In genomic region chr12:51390457-51391046, GRCh38 we compare ENCODE assay signal across 9 cellular contexts. TPM values are rescaled to one million over a fixed set of nuclear protein-coding genes. Genes with fewer than 3 reads are reported as not detected.
DNase-seq lines count a peak whose midpoint lies in the region; ATAC-seq and TF ChIP-seq lines count a peak whose summit lies in the region.
"Had no signal": no experiment of that assay in that cellular context is flagged by ENCODE, and none has a peak within 500 bp of the region (broad histone marks: within the 10 kb centered on the region; RNA-seq: fewer than 3 reads in every experiment).

No MANE protein-coding gene starts in this region.

- no peaks in the 10 kb centered on the region for H3K9me3 ChIP-seq in Peyer's patch

- H3K4me1 Mint-ChIP-seq in progenitor cell of endocrine pancreas (ENCODE audit: low read depth), result peaks cover 9% of the 10 kb centered on the region

- no peak for TF ChIP-seq CTCF in GM12875 (IDR thresholded peaks at IDR 0.05; ENCODE audit: borderline replicate concordance, insufficient read depth, low read depth, low read length)
- no peak for TF ChIP-seq CTCF in Peyer's patch (IDR thresholded peaks at IDR 0.05)
- no peak for TF ChIP-seq CTCF in fibroblast of villous mesenchyme (IDR thresholded peaks at IDR 0.05; ENCODE audit: insufficient read depth, low read depth, low read length)
- TF ChIP-seq CTCF in progenitor cell of endocrine pancreas (IDR thresholded peaks at IDR 0.05; ENCODE audit: unreplicated experiment), result no peak

- H3K27me3 Mint-ChIP-seq in progenitor cell of endocrine pancreas, result peaks cover 68% of the 10 kb centered on the region

- no peak overlapping the region for H3K27ac Mint-ChIP-seq in progenitor cell of endocrine pancreas

- ATAC-seq in GM18858 (IDR thresholded peaks at IDR 0.05; ENCODE audit: unreplicated experiment), result no peak

- DNase-seq in Peyer's patch (peak in 1 of 3 donors; percentile 40), fibroblast of villous mesenchyme (ENCODE audit: low read depth) (no peak), progenitor cell of endocrine pancreas (ENCODE audit: low spot score, unreplicated experiment) (no peak), HuH-7.5 (ENCODE audit: low spot score) (no peak), GM03348 (ENCODE audit: low spot score) (no peak), NCI-H2171 treated with DMSO at 0.1 percent for 48 hours (lab: John Stamatoyannopoulos, UW) (no peak)

- no peak for TF ChIP-seq POLR2A in Peyer's patch (IDR thresholded peaks at IDR 0.05)

- no peaks in the 10 kb centered on the region for H3K36me3 Mint-ChIP-seq in progenitor cell of endocrine pancreas (ENCODE audit: insufficient read depth)

- peak overlapping the region in 3 of 4 donors; percentile 61 to 85 (median 84) for H3K27ac ChIP-seq in Peyer's patch

- peaks cover 0 to 48% (median 3%) of the 10 kb centered on the region in 4 donors for H3K4me1 ChIP-seq in Peyer's patch

- H3K4me3 ChIP-seq in GM12875 (ENCODE audit: low read depth, low read length) (peak overlapping the region; percentile 78), Peyer's patch (peak overlapping the region in 3 of 4 donors; percentile 71 to 84 (median 79)), fibroblast of villous mesenchyme (ENCODE audit: low read depth, low read length) (peak overlapping the region; percentile 62)

- H3K36me3 ChIP-seq in Peyer's patch, result no peaks in the 10 kb centered on the region

- peaks cover 0 to 7% of the 10 kb centered on the region in 2 donors for H3K27me3 ChIP-seq in Peyer's patch

- peak overlapping the region; percentile 84 for H3K4me3 Mint-ChIP-seq in progenitor cell of endocrine pancreas (ENCODE audit: low read depth)

- no peaks in the 10 kb centered on the region for H3K9me3 Mint-ChIP-seq in progenitor cell of endocrine pancreas (ENCODE audit: low read depth)

RNA-seq across cellular contexts. Expression of gene GALNT6, which starts 0.7 kb away (rescaled TPM):
- total RNA-seq in Peyer's patch (10 to 100 TPM; 31.4 to 82.0 (median 54.9) TPM), fibroblast of villous mesenchyme (32.2 and 66.9 TPM in 2 replicates), progenitor cell of endocrine pancreas (3.7 and 4.7 TPM in 2 replicates)

RNA-seq across cellular contexts. Expression of gene SLC4A8, which starts 34.1 kb away (rescaled TPM):
- total RNA-seq in Peyer's patch, result 10 to 100 TPM in 1 of 4 donors, 1 to 10 TPM in 3; 1.9 to 49.5 (median 7.1) TPM
- total RNA-seq in fibroblast of villous mesenchyme, result 6.9 and 9.0 TPM in 2 replicates
- total RNA-seq in progenitor cell of endocrine pancreas, result 10.6 and 11.8 TPM in 2 replicates

RNA-seq across cellular contexts. Expression of gene CELA1, which starts 44.1 kb away (rescaled TPM):
- total RNA-seq in Peyer's patch (not detected), fibroblast of villous mesenchyme (not detected in 2 replicates), progenitor cell of endocrine pancreas (not detected in 2 replicates)
- total RNA-seq: aorta had no signal
